Comparison of ENCODE assay signal across 2 cellular contexts in genomic region chr1:36116906-36117305, GRCh38.
TF ChIP-seq lines count a peak whose summit lies in the region.

No MANE protein-coding gene starts in this region.

TF ChIP-seq in SK-N-SH, 30 proteins besides CTCF, POLR2A, EP300 and RAD21 (continued from another document):
- TF ChIP-seq USF2 (IDR thresholded peaks at IDR 0.05; ENCODE audit: borderline replicate concordance, low read depth, low read length) (no peak), POLR2AphosphoS5 (IDR thresholded peaks at IDR 0.05; ENCODE audit: low read depth, low read length) (no peak), REST (IDR thresholded peaks at IDR 0.05; ENCODE audit: low read depth, low read length) (no peak), GATA2 (CRISPR knock-in tag; IDR thresholded peaks at IDR 0.05) (no peak), GABPA (IDR thresholded peaks at IDR 0.05; ENCODE audit: low read depth) (no peak), RCOR1 (IDR thresholded peaks at IDR 0.05; ENCODE audit: low read length) (no peak), MAX (IDR thresholded peaks at IDR 0.05; ENCODE audit: low read depth) (no peak), TCF12 (IDR thresholded peaks at IDR 0.05) (no peak), YY1 (IDR thresholded peaks at IDR 0.05; ENCODE audit: low read depth) (no peak), SMC3 (IDR thresholded peaks at IDR 0.05; ENCODE audit: low read depth, low read length) (no peak), RXRA (IDR thresholded peaks at IDR 0.05; ENCODE audit: borderline replicate concordance, low read depth) (no peak), NFIC (IDR thresholded peaks at IDR 0.05; ENCODE audit: borderline replicate concordance) (no peak)
TF ChIP-seq in SK-N-SH: peak in this region for 0.

TF ChIP-seq in SK-N-SH treated with all-trans-retinoic acid at 6 μM for 48 hours, 23 proteins besides CTCF, POLR2A, EP300 and RAD21 (continued from another document):
- no peak for TF ChIP-seq CSRNP3 (CRISPR knock-in tag; IDR thresholded peaks at IDR 0.05)
